ENCODE assay signal across 1 cellular context in the genomic region with DNA sequence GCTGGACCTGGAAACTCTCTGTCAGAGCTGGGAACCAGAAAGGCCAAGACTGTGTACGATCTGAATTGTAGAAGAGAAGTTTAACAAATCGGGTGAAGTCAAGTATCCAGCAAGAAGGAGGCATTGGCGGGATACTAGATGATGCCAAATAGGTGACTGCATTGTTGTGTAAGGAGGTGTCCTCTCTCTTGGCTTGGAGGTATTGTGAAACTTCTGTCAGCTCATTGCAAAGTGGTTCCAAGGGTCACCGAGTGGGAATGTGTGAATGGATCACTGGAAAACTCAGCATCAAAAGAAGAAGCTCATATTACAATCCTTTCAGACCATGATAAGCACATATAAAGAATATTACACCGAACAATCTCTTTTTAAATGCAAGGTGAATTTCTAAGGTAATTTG.
TF ChIP-seq lines count a peak whose summit lies in the region.

No MANE protein-coding gene starts in this region.

TF ChIP-seq in HepG2, 621 proteins besides CTCF, POLR2A, EP300 and RAD21 (continued from another document):
- TF ChIP-seq, protein P1, sequence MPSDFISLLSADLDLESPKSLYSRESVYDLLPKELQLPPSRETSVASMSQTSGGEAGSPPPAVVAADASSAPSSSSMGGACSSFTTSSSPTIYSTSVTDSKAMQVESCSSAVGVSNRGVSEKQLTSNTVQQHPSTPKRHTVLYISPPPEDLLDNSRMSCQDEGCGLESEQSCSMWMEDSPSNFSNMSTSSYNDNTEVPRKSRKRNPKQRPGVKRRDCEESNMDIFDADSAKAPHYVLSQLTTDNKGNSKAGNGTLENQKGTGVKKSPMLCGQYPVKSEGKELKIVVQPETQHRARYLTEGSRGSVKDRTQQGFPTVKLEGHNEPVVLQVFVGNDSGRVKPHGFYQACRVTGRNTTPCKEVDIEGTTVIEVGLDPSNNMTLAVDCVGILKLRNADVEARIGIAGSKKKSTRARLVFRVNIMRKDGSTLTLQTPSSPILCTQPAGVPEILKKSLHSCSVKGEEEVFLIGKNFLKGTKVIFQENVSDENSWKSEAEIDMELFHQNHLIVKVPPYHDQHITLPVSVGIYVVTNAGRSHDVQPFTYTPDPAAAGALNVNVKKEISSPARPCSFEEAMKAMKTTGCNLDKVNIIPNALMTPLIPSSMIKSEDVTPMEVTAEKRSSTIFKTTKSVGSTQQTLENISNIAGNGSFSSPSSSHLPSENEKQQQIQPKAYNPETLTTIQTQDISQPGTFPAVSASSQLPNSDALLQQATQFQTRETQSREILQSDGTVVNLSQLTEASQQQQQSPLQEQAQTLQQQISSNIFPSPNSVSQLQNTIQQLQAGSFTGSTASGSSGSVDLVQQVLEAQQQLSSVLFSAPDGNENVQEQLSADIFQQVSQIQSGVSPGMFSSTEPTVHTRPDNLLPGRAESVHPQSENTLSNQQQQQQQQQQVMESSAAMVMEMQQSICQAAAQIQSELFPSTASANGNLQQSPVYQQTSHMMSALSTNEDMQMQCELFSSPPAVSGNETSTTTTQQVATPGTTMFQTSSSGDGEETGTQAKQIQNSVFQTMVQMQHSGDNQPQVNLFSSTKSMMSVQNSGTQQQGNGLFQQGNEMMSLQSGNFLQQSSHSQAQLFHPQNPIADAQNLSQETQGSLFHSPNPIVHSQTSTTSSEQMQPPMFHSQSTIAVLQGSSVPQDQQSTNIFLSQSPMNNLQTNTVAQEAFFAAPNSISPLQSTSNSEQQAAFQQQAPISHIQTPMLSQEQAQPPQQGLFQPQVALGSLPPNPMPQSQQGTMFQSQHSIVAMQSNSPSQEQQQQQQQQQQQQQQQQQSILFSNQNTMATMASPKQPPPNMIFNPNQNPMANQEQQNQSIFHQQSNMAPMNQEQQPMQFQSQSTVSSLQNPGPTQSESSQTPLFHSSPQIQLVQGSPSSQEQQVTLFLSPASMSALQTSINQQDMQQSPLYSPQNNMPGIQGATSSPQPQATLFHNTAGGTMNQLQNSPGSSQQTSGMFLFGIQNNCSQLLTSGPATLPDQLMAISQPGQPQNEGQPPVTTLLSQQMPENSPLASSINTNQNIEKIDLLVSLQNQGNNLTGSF (CRISPR knock-in tag; IDR thresholded peaks at IDR 0.05): no peak
- no peak for TF ChIP-seq ZNF816 (CRISPR knock-in tag; IDR thresholded peaks at IDR 0.05; ENCODE audit: borderline replicate concordance)
- TF ChIP-seq FOSL2 (CRISPR knock-in tag; IDR thresholded peaks at IDR 0.05): peak; percentile 31; the same call in 1 of the 2 replicates
- peak; percentile 98 for TF ChIP-seq CEBPB (IDR thresholded peaks at IDR 0.05; ENCODE audit: borderline replicate concordance, low read depth, low read length)
- TF ChIP-seq SOX5 (CRISPR knock-in tag; IDR thresholded peaks at IDR 0.05; ENCODE audit: borderline replicate concordance): peak; percentile 39; the same call in 1 of the 2 replicates
- TF ChIP-seq SCMH1 (CRISPR knock-in tag; IDR thresholded peaks at IDR 0.05; ENCODE audit: borderline replicate concordance): no peak
- no peak for TF ChIP-seq SOX13 (IDR thresholded peaks at IDR 0.05)
- TF ChIP-seq SOX13 (CRISPR knock-in tag; conservative IDR thresholded peaks at IDR 0.05 in 1 of 2, IDR thresholded peaks at IDR 0.05 in 1 of 2): peak in 1 of 2 experiments; percentile 35; a peak in 1 of 4 replicates
- TF ChIP-seq, protein P2, sequence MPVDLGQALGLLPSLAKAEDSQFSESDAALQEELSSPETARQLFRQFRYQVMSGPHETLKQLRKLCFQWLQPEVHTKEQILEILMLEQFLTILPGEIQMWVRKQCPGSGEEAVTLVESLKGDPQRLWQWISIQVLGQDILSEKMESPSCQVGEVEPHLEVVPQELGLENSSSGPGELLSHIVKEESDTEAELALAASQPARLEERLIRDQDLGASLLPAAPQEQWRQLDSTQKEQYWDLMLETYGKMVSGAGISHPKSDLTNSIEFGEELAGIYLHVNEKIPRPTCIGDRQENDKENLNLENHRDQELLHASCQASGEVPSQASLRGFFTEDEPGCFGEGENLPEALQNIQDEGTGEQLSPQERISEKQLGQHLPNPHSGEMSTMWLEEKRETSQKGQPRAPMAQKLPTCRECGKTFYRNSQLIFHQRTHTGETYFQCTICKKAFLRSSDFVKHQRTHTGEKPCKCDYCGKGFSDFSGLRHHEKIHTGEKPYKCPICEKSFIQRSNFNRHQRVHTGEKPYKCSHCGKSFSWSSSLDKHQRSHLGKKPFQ (CRISPR knock-in tag; IDR thresholded peaks at IDR 0.05; ENCODE audit: insufficient replicate concordance): no peak
- no peak for TF ChIP-seq NFYB (CRISPR knock-in tag; IDR thresholded peaks at IDR 0.05)
